ENCODE assay signal across 8 cellular contexts in genomic region chr5:76542887-76543690, GRCh38.
DNase-seq lines count a peak whose midpoint lies in the region; ATAC-seq and TF ChIP-seq lines count a peak whose summit lies in the region.

No MANE protein-coding gene starts in this region.

- no TSS peak for BruUV-seq in A673 (replicated peaks; lab: Mats Ljungman, UMichigan)

- CTCF ChIA-PET in A673 (lab: Charles Lee): interaction anchor here (0.7 to 2.2 kb wide), 3 partner anchors 18 to 286 kb away, joined by 3 to 20 read pairs (median 8); partner anchors contain the start of gene IQGAP2

- H3K4me2 ChIP-seq in trophoblast cell (ENCODE audit: low read length): no peak overlapping the region

- H3K27me3 ChIP-seq in A673 (replicated peaks; ENCODE audit: insufficient read depth, low read depth, low read length, poor library complexity) (no peaks in the 10 kb centered on the region), trophoblast cell (ENCODE audit: insufficient read depth, low read length) (no peaks in the 10 kb centered on the region)

- peaks cover 67% of the 10 kb centered on the region for H3K4me1 Mint-ChIP-seq in activated naive CD8-positive, alpha-beta T cell treated with anti-CD3 and anti-CD28 coated beads, Interleukin-2, amount 10 ng/mL, durations not matched to agents 7 days and 5 days

- H3K36me3 Mint-ChIP-seq in activated naive CD8-positive, alpha-beta T cell treated with anti-CD3 and anti-CD28 coated beads, Interleukin-2, amount 10 ng/mL, durations not matched to agents 7 days and 5 days: no peaks in the 10 kb centered on the region

- H3K4me1 ChIP-seq in A673 (ENCODE audit: insufficient read depth, low read length, poor library complexity, severe bottlenecking) (peaks cover 34% of the 10 kb centered on the region), trophoblast cell (ENCODE audit: control insufficient read depth in 1 of 2, insufficient read depth in 2 of 2, low read length in 2 of 2) (peaks cover 0 to 11% of the 10 kb centered on the region in 2 experiments)

- ATAC-seq in activated naive CD8-positive, alpha-beta T cell treated with anti-CD3 and anti-CD28 coated beads, Interleukin-2, amount 10 ng/mL, durations not matched to agents 7 days and 5 days (ENCODE audit: low read depth): peak; percentile 56
- no peak for ATAC-seq in GM19023 (IDR thresholded peaks at IDR 0.05; ENCODE audit: unreplicated experiment)
- no peak for ATAC-seq in HG02642 (IDR thresholded peaks at IDR 0.05; ENCODE audit: poor library complexity, unreplicated experiment)

- no peaks in the 10 kb centered on the region for H3K9me3 Mint-ChIP-seq in activated naive CD8-positive, alpha-beta T cell treated with anti-CD3 and anti-CD28 coated beads, Interleukin-2, amount 10 ng/mL, durations not matched to agents 7 days and 5 days

- no peaks in the 10 kb centered on the region for H3K79me2 ChIP-seq in trophoblast cell (ENCODE audit: control insufficient read depth, insufficient read depth, low read length, poor library complexity)

- no peak overlapping the region for H3K9ac ChIP-seq in trophoblast cell (ENCODE audit: low read length)

- H3K23ac ChIP-seq in trophoblast cell (ENCODE audit: low read length): no peak overlapping the region

- H3K9me3 ChIP-seq in A673 (ENCODE audit: low read depth, low read length, poor library complexity, severe bottlenecking): no peaks in the 10 kb centered on the region
- H3K9me3 ChIP-seq in trophoblast cell (ENCODE audit: insufficient read depth, low read depth, low read length): peaks cover 5% of the 10 kb centered on the region

- peak overlapping the region; percentile 93 for H3K27ac Mint-ChIP-seq in activated naive CD8-positive, alpha-beta T cell treated with anti-CD3 and anti-CD28 coated beads, Interleukin-2, amount 10 ng/mL, durations not matched to agents 7 days and 5 days

- no CpG with 5 or more reads among the region's 13 CpGs for WGBS in trophoblast cell (ENCODE audit: extremely low coverage, insufficient coverage, insufficient read length)

- DNase-seq in A673 (ENCODE audit: low spot score): peak; percentile 55
- DNase-seq in T-helper 2 cell: peak; percentile 20 to 96 (median 58)
- peak; percentile 65 for DNase-seq in activated naive CD8-positive, alpha-beta T cell treated with anti-CD3 and anti-CD28 coated beads, Interleukin-2, amount 10 ng/mL, durations not matched to agents 7 days and 5 days
- DNase-seq in trophoblast cell: peak; percentile 51 to 73
- no peak for DNase-seq in occipital lobe (lab: John Stamatoyannopoulos, UW)
- no peak for DNase-seq in DMS53 treated with DMSO at 0.1 percent for 48 hours (lab: John Stamatoyannopoulos, UW; ENCODE audit: unreplicated experiment)

- no peak overlapping the region for H3K18ac ChIP-seq in trophoblast cell (ENCODE audit: low read length)

- H2AFZ ChIP-seq in trophoblast cell (ENCODE audit: insufficient read depth, low read length, poor library complexity): no peak overlapping the region

- H3K79me1 ChIP-seq in trophoblast cell (ENCODE audit: low read length): no peaks in the 10 kb centered on the region

- H3K36me3 ChIP-seq in A673 (ENCODE audit: insufficient read depth, low read length, poor library complexity, severe bottlenecking): no peaks in the 10 kb centered on the region
- H3K36me3 ChIP-seq in trophoblast cell (ENCODE audit: control insufficient read depth in 1 of 2, insufficient read depth in 2 of 2, low read length in 2 of 2): no peaks in the 10 kb centered on the region

- H3K27me3 Mint-ChIP-seq in activated naive CD8-positive, alpha-beta T cell treated with anti-CD3 and anti-CD28 coated beads, Interleukin-2, amount 10 ng/mL, durations not matched to agents 7 days and 5 days: no peaks in the 10 kb centered on the region

- no peak overlapping the region for H3K14ac ChIP-seq in trophoblast cell (ENCODE audit: low read length)

- POLR2A ChIA-PET in A673 (lab: Charles Lee; ENCODE audit: low non-redundant PET): interaction anchor here (0.5 kb wide), 1 partner anchor 182 kb away, joined by 7 read pairs; no protein-coding TSS in a partner anchor
- POLR2A ChIA-PET in activated naive CD8-positive, alpha-beta T cell treated with anti-CD3 and anti-CD28 coated beads, Interleukin-2, amount 10 ng/mL, durations not matched to agents 7 days and 5 days (lab: Charles Lee): interaction anchor here (0.6 to 4.6 kb wide), 7 partner anchors 36 to 231 kb away, joined by 3 to 88 read pairs (median 3); partner anchors contain the start of gene IQGAP2

- no peak overlapping the region for H2AK5ac ChIP-seq in trophoblast cell (ENCODE audit: low read length)

- TF ChIP-seq CTCF in A673 (conservative IDR thresholded peaks at IDR 0.05; ENCODE audit: low read depth, low read length): no peak

- intact Hi-C loops in A673 (cut with micrococcal nuclease; ENCODE audit: unreplicated experiment): loop anchor here (10.0 kb wide), 2 partner anchors 288 to 468 kb away; no protein-coding TSS in a partner anchor

- no peak overlapping the region for H4K91ac ChIP-seq in trophoblast cell (ENCODE audit: low read depth, low read length)

- H3K4me3 Mint-ChIP-seq in activated naive CD8-positive, alpha-beta T cell treated with anti-CD3 and anti-CD28 coated beads, Interleukin-2, amount 10 ng/mL, durations not matched to agents 7 days and 5 days: peak overlapping the region; percentile 83

- no peak overlapping the region for H4K8ac ChIP-seq in trophoblast cell (ENCODE audit: low read depth, low read length)

- H3K4me3 ChIP-seq in A673 (ENCODE audit: low read depth, low read length, poor library complexity, severe bottlenecking): no peak overlapping the region
- H3K4me3 ChIP-seq in trophoblast cell (ENCODE audit: low read depth, low read length): no peak overlapping the region

- H4K12ac ChIP-seq in trophoblast cell (ENCODE audit: low read depth, low read length): no peak overlapping the region

- no peak overlapping the region for H3K4ac ChIP-seq in trophoblast cell (ENCODE audit: low read depth, low read length)

- no peak overlapping the region for H2BK12ac ChIP-seq in trophoblast cell (ENCODE audit: low read length)

- H3K27ac ChIP-seq in A673 (ENCODE audit: low read depth, low read length, poor library complexity, severe bottlenecking): peak overlapping the region; percentile 15
- no peak overlapping the region for H3K27ac ChIP-seq in trophoblast cell (ENCODE audit: low read depth, low read length)

- no peak overlapping the region for H2BK5ac ChIP-seq in trophoblast cell (ENCODE audit: low read depth, low read length, poor library complexity)

- H2BK120ac ChIP-seq in trophoblast cell (ENCODE audit: insufficient read depth, low read length, poor library complexity): no peak overlapping the region

Comparison
In these comparisons a context has a peak if more than half of its experiments do, and no peak if none do; other contexts are left out.
1. DNase-seq: peak in A673 (single experiment), T-helper 2 cell (5 of 5), activated naive CD8-positive, alpha-beta T cell treated with anti-CD3 and anti-CD28 coated beads, Interleukin-2, amount 10 ng/mL, durations not matched to agents 7 days and 5 days (single experiment) and trophoblast cell (2 of 2); none in occipital lobe (single experiment) and DMS53 treated with DMSO at 0.1 percent for 48 hours (single experiment).